ENCODE assay signal across 25 cellular contexts in the genomic region with DNA sequence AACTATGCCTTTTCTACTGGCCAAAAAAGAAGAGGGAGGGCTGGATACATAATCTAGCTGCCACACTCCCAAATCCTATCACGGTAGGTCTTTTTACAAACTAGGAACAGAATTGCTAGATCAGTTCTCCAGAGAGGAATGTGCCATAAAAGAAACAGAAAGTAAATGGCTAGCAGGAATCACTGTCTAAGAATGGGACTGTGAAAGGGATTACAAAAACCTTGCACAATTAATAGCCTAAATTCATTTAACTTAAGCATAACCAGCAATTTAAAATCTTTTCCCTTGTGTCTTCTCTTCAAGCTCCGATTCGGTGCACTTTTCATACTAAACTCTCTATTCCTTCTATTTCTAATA. TPM values are rescaled to one million over a fixed set of nuclear protein-coding genes. Genes with fewer than 3 reads are reported as not detected.
DNase-seq lines count a peak whose midpoint lies in the region; ATAC-seq and TF ChIP-seq lines count a peak whose summit lies in the region.
"Had no signal": no experiment of that assay in that cellular context is flagged by ENCODE, and none has a peak within 500 bp of the region (broad histone marks: within the 10 kb centered on the region; RNA-seq: fewer than 3 reads in every experiment).

No MANE protein-coding gene starts in this region.

- no peaks in the 10 kb centered on the region for H3K9me3 ChIP-seq in SK-N-MC (ENCODE audit: low read depth, low read length)
- no peaks in the 10 kb centered on the region for H3K9me3 ChIP-seq in mammary epithelial cell (replicated peaks; ENCODE audit: insufficient read depth, low read length)
- H3K9me3 ChIP-seq: HAP-1, tibial nerve had no signal

- in situ Hi-C loops in mammary epithelial cell (cut with MboI; ENCODE audit: low sequenced_read_pairs in 2 of 2): no loop called here

- no peaks in the 10 kb centered on the region for H3F3A ChIP-seq in GM23338 (replicated peaks; ENCODE audit: low read depth)

- H3K36me3 Mint-ChIP-seq in GM23338 (ENCODE audit: low read depth): peaks cover 3% of the 10 kb centered on the region; the same call in 1 of the 3 replicates
- H3K36me3 Mint-ChIP-seq: CD8-positive, alpha-beta memory T cell had no signal

- DNase-seq in GM23338 (ENCODE audit: low spot score): no peak
- DNase-seq in SK-N-MC (ENCODE audit: low read depth, low spot score): no peak
- DNase-seq in fibroblast of villous mesenchyme (ENCODE audit: low read depth): peak; percentile 44
- no peak for DNase-seq in sciatic nerve (ENCODE audit: low spot score)
- no peak for DNase-seq in mammary epithelial cell
- DNase-seq in GM10266 (ENCODE audit: extremely low spot score): no peak
- DNase-seq: activated CD4-positive, alpha-beta T cell treated with anti-CD3 and anti-CD28 coated beads for 48 hours; activated effector memory CD4-positive, alpha-beta T cell treated with Interleukin-2 at 50 U/mL for 16 hours; activated naive CD8-positive, alpha-beta T cell treated with anti-CD3 and anti-CD28 coated beads, Interleukin-2, amount 50 U/mL, for 24 hours; CD8-positive, alpha-beta memory T cell; DMS53; kidney glomerular epithelial cell; midbrain; NCI-H1436 treated with DMSO at 0.1 percent for 48 hours; NCI-H524; small intestine; stimulated activated naive CD4-positive, alpha-beta T cell treated with Interleukin-2 at 50 U/mL for 16 hours had no signal

- H3K4me1 ChIP-seq in GM23338 (ENCODE audit: insufficient read depth) (peaks cover 56% of the 10 kb centered on the region), mammary epithelial cell (ENCODE audit: insufficient read depth, low read length) (no peaks in the 10 kb centered on the region)

- peak overlapping the region; percentile 24 for H3K9ac ChIP-seq in SK-N-MC (ENCODE audit: insufficient read length)
- H3K9ac ChIP-seq in mammary epithelial cell (ENCODE audit: insufficient read depth, low read length): no peak overlapping the region

- no TSS peak for BruUV-seq in mammary epithelial cell (replicated peaks; lab: Mats Ljungman, UMichigan)

- H3K27ac ChIP-seq in GM23338 (ENCODE audit: low read depth) (peak overlapping the region; percentile 68), SK-N-MC (peak overlapping the region; percentile 80), mammary epithelial cell (ENCODE audit: insufficient read depth, low read depth, low read length) (no peak overlapping the region)
- H3K27ac ChIP-seq: tibial nerve had no signal

- no peaks in the 10 kb centered on the region for H3K9me3 Mint-ChIP-seq in GM23338
- H3K9me3 Mint-ChIP-seq: activated naive CD8-positive, alpha-beta T cell treated with anti-CD3 and anti-CD28 coated beads, Interleukin-2, amount 50 U/mL, for 24 hours; CD8-positive, alpha-beta memory T cell had no signal

- H3K4me2 ChIP-seq in GM23338 (peak overlapping the region; percentile 50), mammary epithelial cell (ENCODE audit: insufficient read depth, low read depth, low read length) (no peak overlapping the region)

- H3K36me3 ChIP-seq in GM23338 (ENCODE audit: insufficient read depth) (no peaks in the 10 kb centered on the region; the same call in 1 of the 2 replicates), SK-N-MC (ENCODE audit: insufficient read depth, low read length) (peaks cover 37% of the 10 kb centered on the region), mammary epithelial cell (ENCODE audit: insufficient read depth, low read length) (peaks cover 17% of the 10 kb centered on the region)
- H3K36me3 ChIP-seq: HAP-1, tibial nerve had no signal

- ATAC-seq in GM23338: no peak; the same call in 2 of the 3 replicates
- peak; percentile 46 for ATAC-seq in sciatic nerve
- ATAC-seq in HG02981 (IDR thresholded peaks at IDR 0.05; ENCODE audit: unreplicated experiment): no peak
- ATAC-seq: activated naive CD8-positive, alpha-beta T cell treated with anti-CD3 and anti-CD28 coated beads, Interleukin-2, amount 50 U/mL, for 24 hours had no signal

- CTCF ChIA-PET in mammary epithelial cell (lab: Charles Lee; ENCODE audit: low non-redundant PET): no interaction called here

- no peak overlapping the region for H3K4me3 Mint-ChIP-seq in GM23338
- H3K4me3 Mint-ChIP-seq: activated naive CD8-positive, alpha-beta T cell treated with anti-CD3 and anti-CD28 coated beads, Interleukin-2, amount 50 U/mL, for 24 hours; CD8-positive, alpha-beta memory T cell had no signal

- H3K9me2 ChIP-seq in GM23338 (ENCODE audit: insufficient read depth): no peaks in the 10 kb centered on the region

- no peaks in the 10 kb centered on the region for H3K79me2 ChIP-seq in GM23338 (replicated peaks; ENCODE audit: insufficient read depth)
- peaks cover 2% of the 10 kb centered on the region for H3K79me2 ChIP-seq in mammary epithelial cell (ENCODE audit: insufficient read depth, low read length)

- intact Hi-C loops in sciatic nerve (cut with DNase I): loop anchor here (5.0 kb wide), 1 partner anchor 359 kb away; no protein-coding TSS in a partner anchor
- intact Hi-C loops in mammary epithelial cell (cut with micrococcal nuclease): no loop called here

- peaks cover 1% of the 10 kb centered on the region for H3K27me3 Mint-ChIP-seq in GM23338 (ENCODE audit: insufficient read depth, low read depth, poor library complexity)

- peaks cover 51% of the 10 kb centered on the region for H3K4me1 Mint-ChIP-seq in GM23338
- H3K4me1 Mint-ChIP-seq: CD8-positive, alpha-beta memory T cell had no signal

- H3K27ac Mint-ChIP-seq in GM23338: peak overlapping the region; percentile 10
- H3K27ac Mint-ChIP-seq: activated naive CD8-positive, alpha-beta T cell treated with anti-CD3 and anti-CD28 coated beads, Interleukin-2, amount 50 U/mL, for 24 hours had no signal

- dilution Hi-C loops in mammary epithelial cell (cut with HindIII; ENCODE audit: low sequenced_read_pairs): no loop called here

- H3K27me3 ChIP-seq in GM23338 (ENCODE audit: insufficient read depth) (no peaks in the 10 kb centered on the region), mammary epithelial cell (ENCODE audit: insufficient read depth, low read length) (no peaks in the 10 kb centered on the region)
- H3K27me3 ChIP-seq: tibial nerve had no signal

- H2AFZ ChIP-seq in GM23338 (no peak overlapping the region), mammary epithelial cell (ENCODE audit: low read depth, low read length) (no peak overlapping the region)

- TF ChIP-seq CTCF in GM23338 (conservative IDR thresholded peaks at IDR 0.05; ENCODE audit: low read depth in 2 of 2): no peak
- no peak for TF ChIP-seq CTCF in fibroblast of villous mesenchyme (IDR thresholded peaks at IDR 0.05; ENCODE audit: insufficient read depth, low read depth, low read length)
- TF ChIP-seq CTCF in mammary epithelial cell (conservative IDR thresholded peaks at IDR 0.05 in 1 of 2, IDR thresholded peaks at IDR 0.05 in 1 of 2; ENCODE audit: extremely low read depth in 1 of 2, insufficient read depth in 1 of 2, low read depth in 1 of 2, low read length in 2 of 2): no peak
- no peak for TF ChIP-seq CTCF in GM10266 (IDR thresholded peaks at IDR 0.05; ENCODE audit: control insufficient read depth, insufficient read depth, low read depth, missing control alignments)

- H3K4me3 ChIP-seq in GM23338 (no peak overlapping the region), SK-N-MC (no peak overlapping the region), fibroblast of villous mesenchyme (ENCODE audit: low read depth, low read length) (no peak overlapping the region), mammary epithelial cell (replicated peaks in 1 of 3; ENCODE audit: insufficient read depth in 1 of 3, low read depth in 2 of 3, low read length in 3 of 3) (no peak overlapping the region)
- H3K4me3 ChIP-seq: HAP-1, tibial nerve had no signal

- 94% methylated on average over 3 of the region's 3 CpGs for WGBS in mammary epithelial cell (ENCODE audit: low coverage, missing lambda C conversion rate)

- no peaks in the 10 kb centered on the region for H4K20me1 ChIP-seq in GM23338 (replicated peaks; ENCODE audit: insufficient read depth)
- H4K20me1 ChIP-seq in mammary epithelial cell (ENCODE audit: insufficient read depth, low read length): no peaks in the 10 kb centered on the region

TF ChIP-seq in GM23338, 12 proteins besides CTCF, POLR2A, EP300 and RAD21 (continues in another document):
- TF ChIP-seq STAT1 (IDR thresholded peaks at IDR 0.05; ENCODE audit: unreplicated experiment): no peak

RNA-seq across cellular contexts. Expression of gene APOL5, which starts 35.1 kb away (rescaled TPM):
- not detected in 2 replicates for total RNA-seq in GM23338 (2014; rRNA removed; shearing (Covaris generic))
- polyA plus RNA-seq in GM23338 (2016; fragmentation: Nextera tagmentation; extraction: Ambion mirVana) (not detected in 2 replicates), mammary epithelial cell (not detected)
- total RNA-seq in fibroblast of villous mesenchyme (not detected in 2 replicates), sciatic nerve (not detected), mammary epithelial cell (not detected)
- polyA minus RNA-seq in mammary epithelial cell: not detected
- total RNA-seq: cardiac septum; CD8-positive, alpha-beta memory T cell; dermis microvascular lymphatic vessel endothelial cell; epithelial cell of proximal tubule; MCF 10A; T-helper 1 cell treated with Interleukin-12 subunit alpha and Interleukin-12 subunit beta and Interleukin-4 antibody, amounts not matched to agents 30 ng/mL and 1 ng/mL, for 36 hours had no signal
- polyA plus RNA-seq: CD8-positive, alpha-beta memory T cell; small intestine had no signal
